21 cellular contexts compared by ENCODE assay signal in genomic region chr12:27509032-27509431, GRCh38.
"Had no signal": no experiment of that assay in that cellular context is flagged by ENCODE, and none has a peak within 500 bp of the region (broad histone marks: within the 10 kb centered on the region; RNA-seq: fewer than 3 reads in every experiment).

No MANE protein-coding gene starts in this region.

- H3K27me3 ChIP-seq: SJCRH30 had no signal

- H3K4me3 Mint-ChIP-seq: IgD-negative memory B cell had no signal

- FAIRE-seq: K562, RCC 7860 had no signal

- H3K27ac ChIP-seq: KMS-11, SJCRH30 had no signal

- H3K36me3 Mint-ChIP-seq: IgD-negative memory B cell had no signal

- ATAC-seq: K562, SK-N-SH treated with all-trans-retinoic acid at 6 μM for 48 hours had no signal

- H3K4me1 Mint-ChIP-seq: IgD-negative memory B cell had no signal

- DNase-seq: Kasumi-1, MM.1S, NCI-H1092 treated with DMSO at 0.1 percent for 48 hours, NCI-H1436, NCI-H1694, NCI-H187 treated with DMSO at 0.1 percent for 48 hours, NCI-H2029 treated with DMSO at 0.1 percent for 48 hours, NCI-H2171, NCI-H226, NCI-H510A, NCI-H524 treated with DMSO at 0.1 percent for 48 hours, NCI-H69, NCI-H774, RPMI8226, SHP77 treated with DMSO at 0.1 percent for 48 hours, SJCRH30 had no signal

- H3K27ac Mint-ChIP-seq: IgD-negative memory B cell had no signal

- H3K36me3 ChIP-seq: SJCRH30 had no signal

- H3K9me3 ChIP-seq: SJCRH30 had no signal

- H3K4me3 ChIP-seq: K562, SJCRH30 had no signal
